In the genomic region with DNA sequence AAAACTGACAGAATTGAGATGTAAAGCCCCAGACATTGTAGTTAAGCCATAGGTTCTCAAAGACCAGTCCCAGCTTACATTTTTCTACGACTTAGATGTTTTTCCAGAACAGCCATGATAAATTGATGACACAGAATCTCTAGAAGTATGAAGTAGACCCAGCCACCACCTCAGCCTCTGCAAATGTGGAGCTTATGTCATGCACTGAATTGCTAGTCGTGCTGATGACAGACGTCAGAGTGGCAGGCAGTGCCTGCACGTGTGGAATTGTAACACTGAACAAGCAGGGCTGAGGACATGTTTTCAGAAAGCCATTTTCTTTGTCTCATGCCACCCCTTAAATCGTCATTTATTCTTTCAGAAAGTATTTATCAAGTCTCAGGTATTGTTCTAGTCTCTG, we compare ENCODE assay signal across 18 cellular contexts.
DNase-seq lines count a peak whose midpoint lies in the region; ATAC-seq and TF ChIP-seq lines count a peak whose summit lies in the region.
"Had no signal": no experiment of that assay in that cellular context is flagged by ENCODE, and none has a peak within 500 bp of the region (broad histone marks: within the 10 kb centered on the region; RNA-seq: fewer than 3 reads in every experiment).

No MANE protein-coding gene starts in this region.

- in situ Hi-C loops in mammary epithelial cell (cut with MboI; ENCODE audit: low sequenced_read_pairs in 2 of 2), result no loop called here

- peak; percentile 24 for DNase-seq in LHCN-M2 (ENCODE audit: low read depth)
- no peak for DNase-seq in mammary epithelial cell
- DNase-seq in kidney tubule cell (ENCODE audit: low spot score), result peak; percentile 22
- DNase-seq in stimulated activated CD4-positive, alpha-beta T cell treated with anti-CD3 and anti-CD28 coated beads, Interleukin-2, amount 100 ng/mL, for 48 hours, result no peak
- DNase-seq in SIG-M5 treated with dmso at 0.1 percent for 504 hours (lab: John Stamatoyannopoulos, UW; ENCODE audit: unreplicated experiment), result no peak
- DNase-seq in OCI-M1 (lab: John Stamatoyannopoulos, UW), result no peak
- DNase-seq: activated gamma-delta T cell treated with Interleukin-2 at 50 U/mL for 16 hours; kidney; NCI-H1694 treated with DMSO at 0.1 percent for 48 hours; NK-92 treated with Interleukin-12 subunit alpha and Interleukin-12 subunit beta, amount 100 ng/mL, for 24 hours; retina; SHP77; stomach; uterus had no signal

- H3K36me3 ChIP-seq in ACC112 (ENCODE audit: insufficient read depth, low read length) (no peaks in the 10 kb centered on the region), mammary epithelial cell (ENCODE audit: insufficient read depth, low read length) (no peaks in the 10 kb centered on the region)
- H3K36me3 ChIP-seq: uterus had no signal

- H2AFZ ChIP-seq in ACC112 (ENCODE audit: low read length, unreplicated experiment) (no peak overlapping the region), mammary epithelial cell (ENCODE audit: low read depth, low read length) (no peak overlapping the region)
- H2AFZ ChIP-seq: hepatocyte had no signal

- dilution Hi-C loops in mammary epithelial cell (cut with HindIII; ENCODE audit: low sequenced_read_pairs), result no loop called here

- H3K4me2 ChIP-seq in mammary epithelial cell (ENCODE audit: insufficient read depth, low read depth, low read length), result peak overlapping the region; percentile 23
- H3K4me2 ChIP-seq: hepatocyte had no signal

- H3K9me3 ChIP-seq in mammary epithelial cell (replicated peaks; ENCODE audit: insufficient read depth, low read length), result no peaks in the 10 kb centered on the region
- H3K9me3 ChIP-seq: esophagus muscularis mucosa, stomach, uterus had no signal

- H4K20me1 ChIP-seq in mammary epithelial cell (ENCODE audit: insufficient read depth, low read length), result no peaks in the 10 kb centered on the region

- CTCF ChIA-PET in mammary epithelial cell (lab: Charles Lee; ENCODE audit: low non-redundant PET), result interaction anchor here (0.6 kb wide), 1 partner anchor 10 kb away, joined by 6 read pairs; no protein-coding TSS in a partner anchor

- intact Hi-C loops in mammary epithelial cell (cut with micrococcal nuclease), result no loop called here

- no TSS peak for BruUV-seq in mammary epithelial cell (replicated peaks; lab: Mats Ljungman, UMichigan)

- no peak for TF ChIP-seq CTCF in mammary epithelial cell (conservative IDR thresholded peaks at IDR 0.05 in 1 of 2, IDR thresholded peaks at IDR 0.05 in 1 of 2; ENCODE audit: extremely low read depth in 1 of 2, insufficient read depth in 1 of 2, low read depth in 1 of 2, low read length in 2 of 2)

- H3K4me1 ChIP-seq in ACC112 (ENCODE audit: control insufficient read depth, insufficient read depth, low read length, unreplicated experiment), result peaks cover 23% of the 10 kb centered on the region
- peaks cover 16% of the 10 kb centered on the region for H3K4me1 ChIP-seq in mammary epithelial cell (ENCODE audit: insufficient read depth, low read length)
- H3K4me1 ChIP-seq: esophagus muscularis mucosa, stomach, uterus had no signal

- no peaks in the 10 kb centered on the region for H3K79me2 ChIP-seq in ACC112 (ENCODE audit: control insufficient read depth, insufficient read depth, low read length, unreplicated experiment)
- no peaks in the 10 kb centered on the region for H3K79me2 ChIP-seq in mammary epithelial cell (ENCODE audit: insufficient read depth, low read length)
- H3K79me2 ChIP-seq: hepatocyte had no signal

- WGBS in mammary epithelial cell (ENCODE audit: low coverage, missing lambda C conversion rate), result 76% methylated on average over 5 of the region's 5 CpGs

- no peak overlapping the region for H3K9ac ChIP-seq in mammary epithelial cell (ENCODE audit: insufficient read depth, low read length)

- no peak overlapping the region for H3K4me3 ChIP-seq in ACC112 (ENCODE audit: low read depth, low read length)
- no peak overlapping the region for H3K4me3 ChIP-seq in mammary epithelial cell (replicated peaks in 1 of 3; ENCODE audit: insufficient read depth in 1 of 3, low read depth in 2 of 3, low read length in 3 of 3)
- H3K4me3 ChIP-seq: esophagus muscularis mucosa, hepatocyte, stomach, uterus had no signal

- H3K27me3 ChIP-seq in ACC112 (ENCODE audit: insufficient read depth, low read length) (no peaks in the 10 kb centered on the region), mammary epithelial cell (ENCODE audit: insufficient read depth, low read length) (no peaks in the 10 kb centered on the region)
- H3K27me3 ChIP-seq: esophagus muscularis mucosa, hepatocyte, stomach, uterus had no signal

- peak overlapping the region; percentile 51 for H3K27ac ChIP-seq in ACC112 (ENCODE audit: low read depth, low read length)
- H3K27ac ChIP-seq in mammary epithelial cell (ENCODE audit: insufficient read depth, low read depth, low read length), result peak overlapping the region; percentile 40
- H3K27ac ChIP-seq: esophagus muscularis mucosa, hepatocyte, stomach, uterus had no signal

- no peak for ATAC-seq in GM18517 (IDR thresholded peaks at IDR 0.05; ENCODE audit: unreplicated experiment)

Comparison
In these comparisons a context has a peak if more than half of its experiments do, and no peak if none do; other contexts are left out.
1. DNase-seq: peak in LHCN-M2 (single experiment) and kidney tubule cell (single experiment); none in mammary epithelial cell (single experiment), stimulated activated CD4-positive, alpha-beta T cell treated with anti-CD3 and anti-CD28 coated beads, Interleukin-2, amount 100 ng/mL, for 48 hours (0 of 2), SIG-M5 treated with dmso at 0.1 percent for 504 hours (single experiment) and OCI-M1 (single experiment).